In the genomic region with DNA sequence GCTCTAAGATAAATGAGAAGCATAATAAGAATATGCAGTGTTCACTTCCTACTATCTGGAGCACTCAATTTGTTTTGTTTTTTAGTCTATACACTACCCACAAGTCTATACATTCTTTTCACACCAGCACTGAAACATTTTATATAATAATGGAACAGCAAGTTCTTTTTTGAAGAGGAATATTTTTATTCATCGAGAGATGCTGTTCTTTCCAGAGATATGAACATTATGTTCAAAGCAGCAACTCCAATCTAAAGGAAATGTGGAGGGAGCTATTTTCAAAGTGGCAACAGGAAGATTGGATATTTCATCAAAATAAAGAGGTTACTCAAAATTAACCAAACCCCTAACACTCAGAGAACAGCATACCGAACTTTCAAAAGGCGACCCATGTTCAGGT, we compare ENCODE assay signal across 33 cellular contexts. TPM values are rescaled to one million over a fixed set of nuclear protein-coding genes. Genes with fewer than 3 reads are reported as not detected.
"Had no signal": no experiment of that assay in that cellular context is flagged by ENCODE, and none has a peak within 500 bp of the region (broad histone marks: within the 10 kb centered on the region; RNA-seq: fewer than 3 reads in every experiment).

No MANE protein-coding gene starts in this region.

- H3K4me1 ChIP-seq: Peyer's patch, SJSA1 had no signal

- DNase-seq: Karpas-422, MM.1S, MV-4-11, NCI-H1048, NCI-H1092 treated with DMSO at 0.1 percent for 48 hours, NCI-H1105 treated with DMSO at 0.1 percent for 48 hours, NCI-H1436, NCI-H146, NCI-H1694, NCI-H187, NCI-H1930, NCI-H2029 treated with DMSO at 0.1 percent for 48 hours, NCI-H2081 treated with DMSO at 0.1 percent for 48 hours, NCI-H2107, NCI-H2171, NCI-H226, NCI-H446 treated with DMSO at 0.1 percent for 48 hours, NCI-H510A, NCI-H524, NCI-H526, NCI-H748 treated with DMSO at 0.1 percent for 48 hours, NCI-H82, Peyer's patch, Right ventricle myocardium superior, RPMI8226, SHP77 treated with DMSO at 0.1 percent for 48 hours, SK-N-SH, SW 1271 had no signal

- H3K4me3 ChIP-seq: Peyer's patch, SJSA1 had no signal

- H3K9me3 ChIP-seq: Peyer's patch, SJSA1, SK-N-SH had no signal

- H3K9ac ChIP-seq: KMS-11, SK-N-SH had no signal

- H3K27ac ChIP-seq: KMS-11, Peyer's patch, SJSA1 had no signal

- H3K4me2 ChIP-seq: KMS-11, SK-N-SH had no signal

- H3K36me3 ChIP-seq: Peyer's patch, SJSA1 had no signal

- H3K27me3 ChIP-seq: Peyer's patch, SJSA1 had no signal

RNA-seq across cellular contexts. Expression of a gene that starts 16.4 kb away (rescaled TPM):
- total RNA-seq: LHCN-M2, MCF 10A, OCI-LY7, Peyer's patch, Right ventricle myocardium superior, SJSA1 had no signal
- polyA plus RNA-seq: SK-N-SH had no signal
